8 cellular contexts compared by ENCODE assay signal in genomic region chr9:124480621-124480981, GRCh38. TPM values are rescaled to one million over a fixed set of nuclear protein-coding genes. Genes with fewer than 3 reads are reported as not detected.
DNase-seq lines count a peak whose midpoint lies in the region; ATAC-seq and TF ChIP-seq lines count a peak whose summit lies in the region.

No MANE protein-coding gene starts in this region.

- H3K36me3 ChIP-seq in DND-41 (ENCODE audit: insufficient read depth, low read length) = no peaks in the 10 kb centered on the region
- no peaks in the 10 kb centered on the region for H3K36me3 ChIP-seq in SU-DHL-6 (ENCODE audit: low read length)
- H3K36me3 ChIP-seq in kidney epithelial cell (ENCODE audit: control insufficient read depth, insufficient read depth, low read length) = no peaks in the 10 kb centered on the region

- H3K27ac ChIP-seq in DND-41 (ENCODE audit: low read length) (no peak overlapping the region), SU-DHL-6 (ENCODE audit: low read depth, low read length) (no peak overlapping the region)

- H3K79me2 ChIP-seq in DND-41 (ENCODE audit: insufficient read depth, low read length) (no peaks in the 10 kb centered on the region), SU-DHL-6 (ENCODE audit: insufficient read depth, low read length) (no peaks in the 10 kb centered on the region)

- TF ChIP-seq CTCF in DND-41 (IDR thresholded peaks at IDR 0.05; ENCODE audit: borderline replicate concordance, extremely low read depth, low read length, poor library complexity, severe bottlenecking) (peak; percentile 45), SU-DHL-6 (IDR thresholded peaks at IDR 0.05; ENCODE audit: insufficient read depth, low read length, poor library complexity, severe bottlenecking) (peak; percentile 76), kidney epithelial cell (IDR thresholded peaks at IDR 0.05; ENCODE audit: insufficient read depth, low read length, poor library complexity, severe bottlenecking) (peak; percentile 66)

- peak; percentile 13 for DNase-seq in DND-41
- peak; percentile 56 for DNase-seq in HPDE6-E6E7 (ENCODE audit: extremely low spot score)
- no peak for DNase-seq in kidney epithelial cell (ENCODE audit: low read depth)
- DNase-seq in activated T-cell treated with anti-CD3 and anti-CD28 coated beads, Interleukin-2, amount 50 U/mL, for 48 hours = no peak
- DNase-seq in pons (ENCODE audit: low spot score) = no peak
- DNase-seq in mucosa of gallbladder (ENCODE audit: low spot score) = no peak
- DNase-seq in LoVo (ENCODE audit: low spot score) = no peak

- H3K4me3 ChIP-seq in DND-41 (ENCODE audit: low read depth in 1 of 2, low read length in 2 of 2) (no peak overlapping the region), SU-DHL-6 (ENCODE audit: insufficient read depth, low read length, poor library complexity, severe bottlenecking) (no peak overlapping the region), kidney epithelial cell (ENCODE audit: low read depth, low read length) (no peak overlapping the region)

- H3K9ac ChIP-seq in DND-41 (ENCODE audit: low read depth, low read length) (no peak overlapping the region), SU-DHL-6 (ENCODE audit: low read length) (no peak overlapping the region)

- H3K4me2 ChIP-seq in DND-41 (ENCODE audit: insufficient read depth, low read length) (no peak overlapping the region), SU-DHL-6 (ENCODE audit: low read depth, low read length, poor library complexity, severe bottlenecking) (peak overlapping the region; percentile 13)

- no peaks in the 10 kb centered on the region for H3K9me3 ChIP-seq in DND-41 (ENCODE audit: insufficient read depth, low read length, severe bottlenecking)
- no peaks in the 10 kb centered on the region for H3K9me3 ChIP-seq in SU-DHL-6 (ENCODE audit: insufficient read depth, low read length)

- peak; percentile 74 for ATAC-seq in DND-41 (ENCODE audit: insufficient read depth, low read depth)

- H2AFZ ChIP-seq in DND-41 (ENCODE audit: low read depth, low read length) (no peak overlapping the region), SU-DHL-6 (ENCODE audit: low read depth, low read length, severe bottlenecking) (peak overlapping the region; percentile 89)

- no peaks in the 10 kb centered on the region for H3K9me2 ChIP-seq in SU-DHL-6 (replicated peaks; ENCODE audit: insufficient read depth, low read length)

- H3K27me3 ChIP-seq in DND-41 (ENCODE audit: insufficient read depth, low read length, poor library complexity) (no peaks in the 10 kb centered on the region), SU-DHL-6 (ENCODE audit: low read length) (no peaks in the 10 kb centered on the region), kidney epithelial cell (ENCODE audit: control insufficient read depth, insufficient read depth, low read length) (peaks cover 84% of the 10 kb centered on the region)

- no peaks in the 10 kb centered on the region; the same call in 1 of the 2 replicates for H4K20me1 ChIP-seq in DND-41 (ENCODE audit: insufficient read depth, low read length)
- no peaks in the 10 kb centered on the region for H4K20me1 ChIP-seq in SU-DHL-6 (ENCODE audit: low read depth, low read length)

- H3F3A ChIP-seq in SU-DHL-6 (ENCODE audit: insufficient read depth) = no peaks in the 10 kb centered on the region

- H3K4me1 ChIP-seq in DND-41 (ENCODE audit: insufficient read depth, low read length) = no peaks in the 10 kb centered on the region

RNA-seq across cellular contexts. Expression of gene NR5A1, which starts 26.6 kb away (rescaled TPM):
- total RNA-seq in kidney epithelial cell (not detected in 2 replicates), mucosa of gallbladder (0.37 TPM)

RNA-seq across cellular contexts. Expression of gene ADGRD2, which starts 30.4 kb away (rescaled TPM):
- total RNA-seq in kidney epithelial cell (not detected in 2 replicates), mucosa of gallbladder (not detected)

Comparison
In these comparisons a context has a peak if more than half of its experiments do, and no peak if none do; other contexts are left out.
1. DNase-seq: peak in DND-41 (single experiment) and HPDE6-E6E7 (single experiment); none in kidney epithelial cell (single experiment), activated T-cell treated with anti-CD3 and anti-CD28 coated beads, Interleukin-2, amount 50 U/mL, for 48 hours (0 of 2), pons (single experiment), mucosa of gallbladder (single experiment) and LoVo (single experiment).
2. Peak in every context shown above with its lines, with median percentiles within 50 percentile points of each other: CTCF ChIP-seq.